Comparison of ENCODE assay signal across 21 cellular contexts in the genomic region with DNA sequence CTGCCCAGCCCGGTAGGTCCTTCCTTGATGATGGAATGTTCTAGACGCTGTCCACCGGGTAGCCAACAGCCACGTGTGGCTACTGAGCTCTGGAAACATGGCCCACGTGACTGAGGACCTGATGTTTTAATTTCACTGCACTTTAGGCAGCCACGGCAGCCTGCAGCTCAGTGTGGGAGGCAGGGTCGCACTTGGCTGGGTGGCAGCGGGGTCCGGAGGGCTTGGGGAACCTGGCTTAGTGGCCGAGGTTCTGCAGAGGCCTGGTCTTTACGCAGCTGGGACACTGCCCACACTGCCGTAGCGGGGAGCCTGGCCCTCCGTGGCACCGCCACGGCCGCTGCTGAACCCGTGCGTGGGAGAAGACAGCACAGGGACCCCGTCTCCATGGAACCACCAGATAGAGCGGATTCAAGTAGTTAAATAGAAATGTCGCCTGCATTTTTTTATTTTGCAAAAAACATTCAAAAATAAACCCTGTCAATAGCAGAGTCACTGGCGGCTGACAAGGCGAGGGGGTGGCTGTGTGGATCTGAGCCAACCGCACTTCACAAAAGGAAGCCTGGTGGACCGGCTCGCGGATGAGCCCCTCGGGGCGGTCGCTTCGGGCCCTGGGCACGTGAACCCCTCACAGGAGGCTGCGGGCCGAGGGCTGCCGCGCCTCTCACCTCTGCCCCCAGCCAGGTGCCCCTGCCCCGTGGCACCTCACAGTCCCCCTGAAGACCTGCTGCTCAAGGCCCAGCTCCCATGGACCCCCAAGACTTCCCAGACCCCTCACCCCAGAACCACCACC. TPM values are rescaled to one million over a fixed set of nuclear protein-coding genes. Genes with fewer than 3 reads are reported as not detected.
DNase-seq lines count a peak whose midpoint lies in the region; ATAC-seq, FAIRE-seq and TF ChIP-seq lines count a peak whose summit lies in the region.
"Had no signal": no experiment of that assay in that cellular context is flagged by ENCODE, and none has a peak within 500 bp of the region (broad histone marks: within the 10 kb centered on the region; RNA-seq: fewer than 3 reads in every experiment).

No MANE protein-coding gene starts in this region.

- 41% methylated on average over 15 of the region's 38 CpGs for WGBS in HepG2 (ENCODE audit: low lambda C conversion rate)
- WGBS in right lobe of liver (ENCODE audit: insufficient coverage, low coverage, low lambda C conversion rate, missing lambda C conversion rate) = 73% methylated on average over 5 of the region's 38 CpGs

- no peaks in the 10 kb centered on the region for H3K9me3 ChIP-seq in HepG2 (ENCODE audit: low read length)
- H3K9me3 ChIP-seq in right lobe of liver = no peaks in the 10 kb centered on the region
- H3K9me3 ChIP-seq in T-helper 17 cell (ENCODE audit: control insufficient read depth, low read length, poor library complexity, severe bottlenecking) = no peaks in the 10 kb centered on the region

- no peak for TF ChIP-seq RAD21 in HepG2 (CRISPR knock-in tag; IDR thresholded peaks at IDR 0.05)

- no peak overlapping the region for H3K4me2 ChIP-seq in HepG2 (ENCODE audit: low read depth, low read length)
- H3K4me2 ChIP-seq: GM23338 had no signal

- H3K4me1 Mint-ChIP-seq in T-helper 17 cell (no peaks in the 10 kb centered on the region), endothelial cell (ENCODE audit: unreplicated experiment) (no peaks in the 10 kb centered on the region), Calu3 (ENCODE audit: low read depth, unreplicated experiment) (no peaks in the 10 kb centered on the region)
- H3K4me1 Mint-ChIP-seq: GM23338 had no signal

- H3K4me3 ChIP-seq in HepG2 (replicated peaks in 1 of 3; ENCODE audit: insufficient read depth in 1 of 3, low read depth in 2 of 3, low read length in 3 of 3) = no peak overlapping the region
- H3K4me3 ChIP-seq in right lobe of liver = no peak overlapping the region
- H3K4me3 ChIP-seq: GM23338 had no signal

- no peaks in the 10 kb centered on the region for H4K20me1 ChIP-seq in HepG2 (ENCODE audit: insufficient read depth, low read length)

- H3K9me3 Mint-ChIP-seq in endothelial cell (ENCODE audit: unreplicated experiment) (no peaks in the 10 kb centered on the region), Calu3 (ENCODE audit: low read depth, unreplicated experiment) (no peaks in the 10 kb centered on the region)
- H3K9me3 Mint-ChIP-seq: CD4-positive, alpha-beta T cell; GM23338 had no signal

- intact Hi-C loops in HepG2 (cut with micrococcal nuclease; ENCODE audit: unreplicated experiment) (no loop called here), right lobe of liver (cut with DNase I) (no loop called here), Calu3 (cut with micrococcal nuclease; ENCODE audit: unreplicated experiment) (no loop called here)

- no peak for TF ChIP-seq POLR2A in HepG2 (IDR thresholded peaks at IDR 0.05; ENCODE audit: insufficient read depth in 1 of 2, low read depth in 2 of 2, low read length in 2 of 2)
- TF ChIP-seq POLR2A in right lobe of liver (IDR thresholded peaks at IDR 0.05) = no peak

- H3K27me3 ChIP-seq in HepG2 (ENCODE audit: control insufficient read depth in 1 of 2, insufficient read depth in 2 of 2, low read length in 2 of 2) (peaks cover 29 to 83% of the 10 kb centered on the region in 2 experiments; a peak in 4 of 5 replicates), right lobe of liver (no peaks in the 10 kb centered on the region)

- H3K4me3 Mint-ChIP-seq in T-helper 17 cell (peak overlapping the region; percentile 7), endothelial cell (ENCODE audit: unreplicated experiment) (no peak overlapping the region), Calu3 (ENCODE audit: low read depth, unreplicated experiment) (no peak overlapping the region)
- H3K4me3 Mint-ChIP-seq: CD4-positive, alpha-beta T cell; GM23338 had no signal

- CTCF ChIA-PET in HepG2 (lab: Yijun Ruan, JAX; ENCODE audit: low intra/inter-chr PET ratio, low total read pairs) (no interaction called here), Calu3 (lab: Charles Lee) (no interaction called here)

- no peak overlapping the region for H3K9ac ChIP-seq in HepG2 (ENCODE audit: insufficient read depth, low read depth, low read length)

- no peak for FAIRE-seq in HepG2 (lab: Jason Lieb, UNC)
- FAIRE-seq: GM12892, GM18507 had no signal

- no peak overlapping the region for H3K27ac Mint-ChIP-seq in T-helper 17 cell
- peak overlapping the region; percentile 61 for H3K27ac Mint-ChIP-seq in endothelial cell (ENCODE audit: unreplicated experiment)
- no peak overlapping the region for H3K27ac Mint-ChIP-seq in Calu3 (ENCODE audit: unreplicated experiment)
- H3K27ac Mint-ChIP-seq: CD4-positive, alpha-beta T cell; GM23338 had no signal

- BruUV-seq in HepG2 (replicated peaks; lab: Mats Ljungman, UMichigan) (no TSS peak), Calu3 (replicated peaks; lab: Mats Ljungman, UMichigan) (no TSS peak)

- in situ Hi-C loops in HepG2 (cut with HindIII; ENCODE audit: extremely low pct_ligation_motif_present, low pct_unique_long_range_greater_than_20kb) = no loop called here

- H2AFZ ChIP-seq in HepG2 (ENCODE audit: low read length) = no peak overlapping the region
- H2AFZ ChIP-seq: GM23338 had no signal

- TF ChIP-seq CTCF in HepG2 (CRISPR knock-in tag; IDR thresholded peaks at IDR 0.05) (no peak), right lobe of liver (IDR thresholded peaks at IDR 0.05) (no peak), endothelial cell (IDR thresholded peaks at IDR 0.05; ENCODE audit: unreplicated experiment) (no peak), Calu3 (IDR thresholded peaks at IDR 0.05; ENCODE audit: unreplicated experiment) (no peak)

- no peak for DNase-seq in HepG2 (ENCODE audit: low spot score)
- no peak for DNase-seq in right lobe of liver
- DNase-seq in T-helper 17 cell = no peak
- DNase-seq in endothelial cell (ENCODE audit: low spot score) = no peak
- no peak for DNase-seq in RPMI8226
- no peak for DNase-seq in Calu3
- DNase-seq: ACHN; Caco-2; CD4-positive, alpha-beta T cell; DMS153; DMS79; GDM1; H7 had no signal

- ATAC-seq in HepG2 (no peak), right lobe of liver (no peak), T-helper 17 cell (no peak), HG02798 (IDR thresholded peaks at IDR 0.05; ENCODE audit: poor library complexity, unreplicated experiment) (no peak)

- H3K27me3 Mint-ChIP-seq in T-helper 17 cell (peaks cover 4% of the 10 kb centered on the region), endothelial cell (ENCODE audit: unreplicated experiment) (peaks cover 6% of the 10 kb centered on the region), Calu3 (ENCODE audit: unreplicated experiment) (no peaks in the 10 kb centered on the region)
- H3K27me3 Mint-ChIP-seq: CD4-positive, alpha-beta T cell had no signal

- H3K36me3 Mint-ChIP-seq in T-helper 17 cell (ENCODE audit: low read depth) (no peaks in the 10 kb centered on the region), endothelial cell (ENCODE audit: low read depth, unreplicated experiment) (no peaks in the 10 kb centered on the region), Calu3 (ENCODE audit: insufficient read depth, unreplicated experiment) (peaks cover 5% of the 10 kb centered on the region)

- POLR2A ChIA-PET in HepG2 (lab: Yijun Ruan, JAX) = no interaction called here

- H3K36me3 ChIP-seq in HepG2 (replicated peaks in 1 of 2; ENCODE audit: control insufficient read depth in 1 of 2, insufficient read depth in 2 of 2, low read length in 2 of 2) = no peaks in the 10 kb centered on the region
- no peaks in the 10 kb centered on the region for H3K36me3 ChIP-seq in right lobe of liver

- TF ChIP-seq EP300 in HepG2 (IDR thresholded peaks at IDR 0.05; ENCODE audit: low read depth in 2 of 2, low read length in 2 of 2) (no peak), HepG2 (CRISPR knock-in tag; IDR thresholded peaks at IDR 0.05; ENCODE audit: borderline replicate concordance) (no peak)

- H3K27ac ChIP-seq in HepG2 (ENCODE audit: extremely low read length, insufficient read depth, low read length) (no peak overlapping the region), right lobe of liver (no peak overlapping the region)
- H3K27ac ChIP-seq: C4-2B had no signal

- H3K79me2 ChIP-seq in HepG2 (ENCODE audit: insufficient read depth, low read length) = no peaks in the 10 kb centered on the region

- no peaks in the 10 kb centered on the region for H3K4me1 ChIP-seq in HepG2 (ENCODE audit: insufficient read depth, low read length)
- H3K4me1 ChIP-seq in right lobe of liver = no peaks in the 10 kb centered on the region
- H3K4me1 ChIP-seq: Caco-2 had no signal

RNA-seq across cellular contexts. Expression of a gene that starts 25.6 kb away (rescaled TPM):
- not detected in 2 replicates for total RNA-seq in HepG2 (2016; rRNA removed; fragmentation: Illumina TruSeq; extraction: Trizol)
- not detected in 2 replicates for total RNA-seq in HepG2 (2016; cell fraction: cytosol; rRNA removed; fragmentation: Illumina TruSeq; extraction: Trizol; ENCODE audit: low read depth)
- total RNA-seq in HepG2 (2016; cell fraction: insoluble cytoplasmic fraction; rRNA removed; fragmentation: Illumina TruSeq; extraction: Trizol) = not detected in 2 replicates
- not detected in 2 replicates for total RNA-seq in HepG2 (2016; cell fraction: membrane; rRNA removed; fragmentation: Illumina TruSeq; extraction: Trizol)
- not detected in 2 replicates for total RNA-seq in HepG2 (2016; cell fraction: nucleus; rRNA removed; fragmentation: Illumina TruSeq; extraction: Trizol)
- polyA plus RNA-seq in HepG2 (2011; rRNA removed) = not detected in 2 replicates
- not detected in 2 replicates for polyA plus RNA-seq in HepG2 (2011; cell fraction: cytosol; rRNA removed)
- not detected in 2 replicates for polyA plus RNA-seq in HepG2 (2011; cell fraction: nucleus; rRNA removed)
- not detected in 2 replicates for polyA plus RNA-seq in HepG2 (2012)
- not detected in 2 replicates for polyA plus RNA-seq in HepG2 (2016; cell fraction: cytosol; fragmentation: Illumina TruSeq; extraction: Trizol; ENCODE audit: low read depth)
- polyA plus RNA-seq in HepG2 (2016; cell fraction: insoluble cytoplasmic fraction; fragmentation: Illumina TruSeq; extraction: Trizol; ENCODE audit: low read depth) = not detected in 2 replicates
- polyA plus RNA-seq in HepG2 (2016; cell fraction: membrane; fragmentation: Illumina TruSeq; extraction: Trizol; ENCODE audit: low read depth) = not detected in 2 replicates
- not detected in 2 replicates for polyA plus RNA-seq in HepG2 (2016; cell fraction: nucleus; fragmentation: Illumina TruSeq; extraction: Trizol; ENCODE audit: insufficient read depth, low read depth)
- polyA minus RNA-seq in HepG2 (2011; rRNA and poly(A)+ RNA removed; ENCODE audit: low replicate concordance) = not detected in 2 replicates
- polyA minus RNA-seq in HepG2 (2011; cell fraction: cytosol; rRNA and poly(A)+ RNA removed) = not detected in 2 replicates
- polyA minus RNA-seq in HepG2 (2011; cell fraction: nucleus; rRNA and poly(A)+ RNA removed) = not detected in 2 replicates
- total RNA-seq in right lobe of liver = not detected
- not detected for total RNA-seq in T-helper 17 cell
- total RNA-seq in endothelial cell (ENCODE audit: unreplicated experiment) = 0.38 TPM
- not detected in 2 replicates for total RNA-seq in Calu3 (2022)
- total RNA-seq: A172; Caco-2; CD4-positive, alpha-beta T cell; Daoy had no signal
- polyA plus RNA-seq: BJ had no signal

RNA-seq across cellular contexts. Expression of a gene that starts 33.2 kb away (rescaled TPM):
- total RNA-seq in HepG2 (2016; rRNA removed; fragmentation: Illumina TruSeq; extraction: Trizol) (not detected in 2 replicates), right lobe of liver (under 1 TPM; 0.09 to 0.38 (median 0.19) TPM), T-helper 17 cell (under 1 TPM; 0.21 to 0.52 TPM), endothelial cell (ENCODE audit: unreplicated experiment) (0.23 TPM), Calu3 (2022) (not detected in 2 replicates)
- not detected in 2 replicates for total RNA-seq in HepG2 (2016; cell fraction: cytosol; rRNA removed; fragmentation: Illumina TruSeq; extraction: Trizol; ENCODE audit: low read depth)
- total RNA-seq in HepG2 (2016; cell fraction: insoluble cytoplasmic fraction; rRNA removed; fragmentation: Illumina TruSeq; extraction: Trizol) = not detected in 2 replicates
- not detected in 2 replicates for total RNA-seq in HepG2 (2016; cell fraction: membrane; rRNA removed; fragmentation: Illumina TruSeq; extraction: Trizol)
- total RNA-seq in HepG2 (2016; cell fraction: nucleus; rRNA removed; fragmentation: Illumina TruSeq; extraction: Trizol) = not detected in 2 replicates
- not detected in 2 replicates for polyA plus RNA-seq in HepG2 (2011; rRNA removed)
- polyA plus RNA-seq in HepG2 (2011; cell fraction: cytosol; rRNA removed) = not detected in 2 replicates
- polyA plus RNA-seq in HepG2 (2011; cell fraction: nucleus; rRNA removed) = not detected in 2 replicates
- polyA plus RNA-seq in HepG2 (2012) = not detected in 2 replicates
- polyA plus RNA-seq in HepG2 (2016; cell fraction: cytosol; fragmentation: Illumina TruSeq; extraction: Trizol; ENCODE audit: low read depth) = not detected in 2 replicates
- not detected in 2 replicates for polyA plus RNA-seq in HepG2 (2016; cell fraction: insoluble cytoplasmic fraction; fragmentation: Illumina TruSeq; extraction: Trizol; ENCODE audit: low read depth)
- not detected in 2 replicates for polyA plus RNA-seq in HepG2 (2016; cell fraction: membrane; fragmentation: Illumina TruSeq; extraction: Trizol; ENCODE audit: low read depth)
- polyA plus RNA-seq in HepG2 (2016; cell fraction: nucleus; fragmentation: Illumina TruSeq; extraction: Trizol; ENCODE audit: insufficient read depth, low read depth) = not detected in 2 replicates
- polyA minus RNA-seq in HepG2 (2011; rRNA and poly(A)+ RNA removed; ENCODE audit: low replicate concordance) = not detected in 2 replicates
- polyA minus RNA-seq in HepG2 (2011; cell fraction: cytosol; rRNA and poly(A)+ RNA removed) = not detected in 2 replicates
- not detected in 2 replicates for polyA minus RNA-seq in HepG2 (2011; cell fraction: nucleus; rRNA and poly(A)+ RNA removed)
- total RNA-seq: A172, Caco-2, Daoy had no signal
- polyA plus RNA-seq: BJ had no signal

RNA-seq across cellular contexts. Expression of a gene that starts 44.4 kb away (rescaled TPM):
- total RNA-seq in HepG2 (2016; rRNA removed; fragmentation: Illumina TruSeq; extraction: Trizol) (0.44 TPM in 1 of 2 replicates, not detected in the other), right lobe of liver (10 to 100 TPM in 2 of 6 experiments, 1 to 10 TPM in 3, under 1 TPM in 1; 0.54 to 11.6 (median 8.2) TPM), T-helper 17 cell (1 to 10 TPM in 1 of 2 donors, under 1 TPM in 1; 0.42 to 1.1 TPM), endothelial cell (ENCODE audit: unreplicated experiment) (1.3 TPM), Calu3 (2022) (1.2 and 1.7 TPM in 2 replicates)
- not detected in 2 replicates for total RNA-seq in HepG2 (2016; cell fraction: cytosol; rRNA removed; fragmentation: Illumina TruSeq; extraction: Trizol; ENCODE audit: low read depth)
- total RNA-seq in HepG2 (2016; cell fraction: insoluble cytoplasmic fraction; rRNA removed; fragmentation: Illumina TruSeq; extraction: Trizol) = not detected in 2 replicates
- 0.38 TPM in 1 of 2 replicates, not detected in the other for total RNA-seq in HepG2 (2016; cell fraction: membrane; rRNA removed; fragmentation: Illumina TruSeq; extraction: Trizol)
- total RNA-seq in HepG2 (2016; cell fraction: nucleus; rRNA removed; fragmentation: Illumina TruSeq; extraction: Trizol) = not detected in 2 replicates
- polyA plus RNA-seq in HepG2 (2011; rRNA removed) = 0.56 and 0.69 TPM in 2 replicates
- polyA plus RNA-seq in HepG2 (2011; cell fraction: cytosol; rRNA removed) = 0.09 and 0.66 TPM in 2 replicates
- 1.3 and 3.3 TPM in 2 replicates for polyA plus RNA-seq in HepG2 (2011; cell fraction: nucleus; rRNA removed)
- polyA plus RNA-seq in HepG2 (2012) = 0.17 TPM in 1 of 2 replicates, not detected in the other
- polyA plus RNA-seq in HepG2 (2016; cell fraction: cytosol; fragmentation: Illumina TruSeq; extraction: Trizol; ENCODE audit: low read depth) = 0.03 and 0.17 TPM in 2 replicates
- not detected in 2 replicates for polyA plus RNA-seq in HepG2 (2016; cell fraction: insoluble cytoplasmic fraction; fragmentation: Illumina TruSeq; extraction: Trizol; ENCODE audit: low read depth)
- 0.03 TPM in 1 of 2 replicates, not detected in the other for polyA plus RNA-seq in HepG2 (2016; cell fraction: membrane; fragmentation: Illumina TruSeq; extraction: Trizol; ENCODE audit: low read depth)
- polyA plus RNA-seq in HepG2 (2016; cell fraction: nucleus; fragmentation: Illumina TruSeq; extraction: Trizol; ENCODE audit: insufficient read depth, low read depth) = not detected in 2 replicates
- polyA minus RNA-seq in HepG2 (2011; rRNA and poly(A)+ RNA removed; ENCODE audit: low replicate concordance) = 0.09 and 4.0 TPM in 2 replicates
- 0.53 and 1.8 TPM in 2 replicates for polyA minus RNA-seq in HepG2 (2011; cell fraction: cytosol; rRNA and poly(A)+ RNA removed)
- 0.12 and 2.4 TPM in 2 replicates for polyA minus RNA-seq in HepG2 (2011; cell fraction: nucleus; rRNA and poly(A)+ RNA removed)
- total RNA-seq: CD4-positive, alpha-beta T cell; Daoy had no signal
